In the genomic region with DNA sequence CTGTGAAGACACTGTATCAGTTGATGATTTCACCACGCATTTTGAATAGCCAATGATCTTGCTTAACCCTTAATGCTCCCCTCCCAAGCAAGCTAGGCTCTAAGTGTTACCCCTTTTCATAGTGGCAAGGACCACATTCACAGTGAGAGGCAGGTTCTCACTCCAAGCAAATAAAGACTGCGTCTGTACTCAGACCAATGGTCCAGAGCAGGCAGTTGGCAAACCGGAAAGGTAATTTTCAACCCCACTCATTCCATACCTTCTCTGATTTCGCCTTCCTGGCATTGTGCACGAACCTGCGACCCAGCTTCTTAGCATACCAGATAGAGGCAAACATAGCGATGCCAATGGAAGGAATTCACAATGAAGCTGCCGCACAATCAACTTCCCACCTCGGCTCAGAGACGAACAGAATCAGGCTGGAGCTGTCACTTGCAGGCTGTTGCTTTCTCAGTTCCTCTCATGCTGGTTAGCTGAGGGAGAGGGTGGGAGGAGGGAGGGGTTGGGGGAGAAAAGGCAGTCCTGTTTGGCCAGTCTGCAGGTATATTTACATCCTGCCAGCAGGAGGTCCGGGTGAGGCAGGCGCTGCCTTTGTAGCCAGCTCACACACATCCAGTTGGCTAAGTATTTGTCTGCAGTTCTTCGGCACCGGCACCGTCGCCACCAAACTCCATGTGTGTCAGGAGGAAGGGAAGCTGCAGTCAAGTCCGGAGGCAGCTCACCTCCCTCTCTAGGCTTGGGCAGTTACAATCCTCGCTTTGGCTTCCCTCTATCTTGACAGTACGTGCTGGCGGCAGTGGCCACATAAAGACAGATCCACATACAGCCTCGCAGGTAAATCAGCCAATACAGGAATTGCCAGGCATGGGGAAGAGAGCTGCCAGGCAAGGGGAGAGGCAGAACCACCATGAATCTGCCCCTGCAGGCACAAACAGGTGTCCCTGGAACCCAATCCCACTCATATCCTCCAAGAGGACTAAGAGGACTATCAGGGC, we compare ENCODE assay signal across 8 cellular contexts.
DNase-seq lines count a peak whose midpoint lies in the region; ATAC-seq lines count a peak whose summit lies in the region.

No MANE protein-coding gene starts in this region.

- no peaks in the 10 kb centered on the region for H3K27me3 Mint-ChIP-seq in stimulated activated memory B cell treated with anti-CD40 and anti-IgM and Interleukin-4, amounts not matched to agents 10 μg/mL and 1 μg/mL and 100 μg/mL, for 72 hours
- H3K27me3 Mint-ChIP-seq in effector memory CD8-positive, alpha-beta T cell = no peaks in the 10 kb centered on the region

- DNase-seq in NCI-H748 treated with DMSO at 0.1 percent for 48 hours (lab: John Stamatoyannopoulos, UW) = peak; percentile 24
- peak; percentile 26 for DNase-seq in left cardiac atrium
- no peak for DNase-seq in KG1 (lab: John Stamatoyannopoulos, UW)
- DNase-seq in effector memory CD8-positive, alpha-beta T cell = no peak
- DNase-seq in T1000 (lab: John Stamatoyannopoulos, UW) = no peak

- no peak overlapping the region for H3K27ac Mint-ChIP-seq in stimulated activated memory B cell treated with anti-CD40 and anti-IgM and Interleukin-4, amounts not matched to agents 10 μg/mL and 1 μg/mL and 100 μg/mL, for 72 hours
- no peak overlapping the region for H3K27ac Mint-ChIP-seq in effector memory CD8-positive, alpha-beta T cell

- peak overlapping the region; percentile 27 for H3K4me3 Mint-ChIP-seq in stimulated activated memory B cell treated with anti-CD40 and anti-IgM and Interleukin-4, amounts not matched to agents 10 μg/mL and 1 μg/mL and 100 μg/mL, for 72 hours
- no peak overlapping the region for H3K4me3 Mint-ChIP-seq in effector memory CD8-positive, alpha-beta T cell

- intact Hi-C loops in left cardiac atrium (cut with DNase I) = no loop called here

- ATAC-seq in GM19023 (IDR thresholded peaks at IDR 0.05; ENCODE audit: unreplicated experiment) (peak; percentile 88), HG02938 (IDR thresholded peaks at IDR 0.05; ENCODE audit: unreplicated experiment) (peak; percentile 92), left cardiac atrium (peak; percentile 8 to 69)
- peak; percentile 89 for ATAC-seq in stimulated activated memory B cell treated with anti-CD40 and anti-IgM and Interleukin-4, amounts not matched to agents 10 μg/mL and 1 μg/mL and 100 μg/mL, for 72 hours
- no peak for ATAC-seq in effector memory CD8-positive, alpha-beta T cell (replicated peaks)

- H3K36me3 Mint-ChIP-seq in stimulated activated memory B cell treated with anti-CD40 and anti-IgM and Interleukin-4, amounts not matched to agents 10 μg/mL and 1 μg/mL and 100 μg/mL, for 72 hours = no peaks in the 10 kb centered on the region
- H3K36me3 Mint-ChIP-seq in effector memory CD8-positive, alpha-beta T cell (ENCODE audit: insufficient read depth) = no peaks in the 10 kb centered on the region

- peaks cover 3% of the 10 kb centered on the region for H3K9me3 Mint-ChIP-seq in stimulated activated memory B cell treated with anti-CD40 and anti-IgM and Interleukin-4, amounts not matched to agents 10 μg/mL and 1 μg/mL and 100 μg/mL, for 72 hours
- H3K9me3 Mint-ChIP-seq in effector memory CD8-positive, alpha-beta T cell = no peaks in the 10 kb centered on the region

- peaks cover 14% of the 10 kb centered on the region for H3K4me1 Mint-ChIP-seq in stimulated activated memory B cell treated with anti-CD40 and anti-IgM and Interleukin-4, amounts not matched to agents 10 μg/mL and 1 μg/mL and 100 μg/mL, for 72 hours
- no peaks in the 10 kb centered on the region for H3K4me1 Mint-ChIP-seq in effector memory CD8-positive, alpha-beta T cell (ENCODE audit: low read depth in 2 of 2)

Comparison
In these comparisons a context has a peak if more than half of its experiments do, and no peak if none do; other contexts are left out.
1. DNase-seq: peak in NCI-H748 treated with DMSO at 0.1 percent for 48 hours (single experiment) and left cardiac atrium (single experiment); none in KG1 (single experiment), effector memory CD8-positive, alpha-beta T cell (0 of 3) and T1000 (single experiment).